ENCODE assay signal across 8 cellular contexts in the genomic region with DNA sequence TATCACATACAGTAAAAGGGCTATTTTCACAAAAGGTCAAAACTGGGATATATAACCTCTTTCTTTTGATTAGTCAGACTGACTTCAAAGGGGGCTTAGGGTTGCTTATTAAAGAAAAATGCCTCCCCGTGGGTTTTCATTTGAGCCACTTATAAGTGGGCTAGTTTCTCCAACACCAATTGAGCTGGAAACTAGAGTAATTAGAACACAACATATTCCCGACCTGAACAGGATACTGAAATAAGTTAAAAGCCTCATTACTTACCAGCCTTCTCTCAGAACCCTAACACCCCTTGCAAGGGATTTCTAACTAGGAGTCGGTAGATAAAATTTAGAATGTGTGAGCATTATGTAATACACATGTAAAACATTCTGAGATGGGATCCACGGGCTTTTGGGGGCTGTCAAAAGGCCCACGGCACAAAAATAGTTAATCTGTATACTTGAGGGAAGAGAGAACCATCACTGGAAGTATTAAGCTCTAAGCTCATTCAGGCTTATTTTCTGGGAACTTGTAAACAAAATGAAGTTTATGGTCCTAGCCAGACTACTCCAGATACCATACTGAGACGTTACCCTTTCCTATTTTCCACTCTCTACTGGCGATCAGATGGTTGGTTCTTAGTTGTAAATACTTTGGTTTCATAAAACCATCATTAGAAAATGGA. TPM values are rescaled to one million over a fixed set of nuclear protein-coding genes. Genes with fewer than 3 reads are reported as not detected.
DNase-seq lines count a peak whose midpoint lies in the region; ATAC-seq and TF ChIP-seq lines count a peak whose summit lies in the region.

No MANE protein-coding gene starts in this region.

- CTCF ChIA-PET in activated CD8-positive, alpha-beta T cell treated with anti-CD3 and anti-CD28 coated beads for 36 hours (lab: Charles Lee) = interaction anchor here (0.9 to 16.8 kb wide), 9 partner anchors 11 to 547 kb away, joined by 3 to 210 read pairs (median 3); partner anchors contain the start of genes KMT2E and RINT1

- peak overlapping the region; percentile 100 for H3K27ac Mint-ChIP-seq in T-helper 2 cell treated with Interferon-gamma antibody and Interleukin-4, amounts not matched to agents 5 μg/mL and 100 μg/mL, for 36 hours
- peak overlapping the region; percentile 100 for H3K27ac Mint-ChIP-seq in activated CD8-positive, alpha-beta T cell treated with anti-CD3 and anti-CD28 coated beads for 36 hours

- TF ChIP-seq CTCF in activated CD8-positive, alpha-beta T cell treated with anti-CD3 and anti-CD28 coated beads for 36 hours (IDR thresholded peaks at IDR 0.05) = no peak

- intact Hi-C loops in activated CD8-positive, alpha-beta T cell treated with anti-CD3 and anti-CD28 coated beads for 36 hours (cut with micrococcal nuclease) = loop anchor here (5.0 to 10.0 kb wide), 3 partner anchors 37 to 350 kb away; no protein-coding TSS in a partner anchor

- no peaks in the 10 kb centered on the region for H3K27me3 Mint-ChIP-seq in T-helper 2 cell treated with Interferon-gamma antibody and Interleukin-4, amounts not matched to agents 5 μg/mL and 100 μg/mL, for 36 hours (ENCODE audit: low read depth)
- no peaks in the 10 kb centered on the region for H3K27me3 Mint-ChIP-seq in activated CD8-positive, alpha-beta T cell treated with anti-CD3 and anti-CD28 coated beads for 36 hours

- no peaks in the 10 kb centered on the region for H3K27me3 ChIP-seq in iPS-20b (ENCODE audit: insufficient read depth, low read length)

- peak overlapping the region; percentile 94; the same call in 1 of the 2 replicates for H3K9ac ChIP-seq in iPS-20b (ENCODE audit: low read depth, low read length)

- peak overlapping the region; percentile 77 for H3K4me3 ChIP-seq in iPS-20b (ENCODE audit: low read length)

- no peak for DNase-seq in T-helper 2 cell treated with Interferon-gamma antibody and Interleukin-4, amounts not matched to agents 5 μg/mL and 100 μg/mL, for 36 hours (ENCODE audit: low spot score)
- DNase-seq in T-helper 2 cell = no peak
- no peak for DNase-seq in activated CD8-positive, alpha-beta T cell treated with anti-CD3 and anti-CD28 coated beads for 36 hours
- DNase-seq in UCSD-AML1 (lab: John Stamatoyannopoulos, UW; ENCODE audit: unreplicated experiment) = no peak
- DNase-seq in GM19238 (ENCODE audit: insufficient read length, low spot score) = no peak
- DNase-seq in NCI-H1092 treated with DMSO at 0.1 percent for 48 hours (lab: John Stamatoyannopoulos, UW) = no peak

- peaks cover 54% of the 10 kb centered on the region for H3K4me1 Mint-ChIP-seq in T-helper 2 cell treated with Interferon-gamma antibody and Interleukin-4, amounts not matched to agents 5 μg/mL and 100 μg/mL, for 36 hours (ENCODE audit: low read depth)
- H3K4me1 Mint-ChIP-seq in activated CD8-positive, alpha-beta T cell treated with anti-CD3 and anti-CD28 coated beads for 36 hours (ENCODE audit: low read depth) = peaks cover 62% of the 10 kb centered on the region

- no peaks in the 10 kb centered on the region for H3K9me3 ChIP-seq in iPS-20b (ENCODE audit: insufficient read depth, low read depth, low read length)

- ATAC-seq in activated CD8-positive, alpha-beta T cell treated with anti-CD3 and anti-CD28 coated beads for 36 hours = no peak

- peak overlapping the region; percentile 84 for H3K27ac ChIP-seq in iPS-20b (ENCODE audit: low read length)
- H3K27ac ChIP-seq in temporal lobe (ENCODE audit: low read depth, low read length) = peak overlapping the region; percentile 97

- peaks cover 5% of the 10 kb centered on the region; the same call in 1 of the 2 replicates for H3K36me3 ChIP-seq in iPS-20b (ENCODE audit: insufficient read depth, low read depth, low read length)

- H3K4me1 ChIP-seq in iPS-20b (ENCODE audit: insufficient read depth, low read length) = peaks cover 20% of the 10 kb centered on the region

- H3K9me3 Mint-ChIP-seq in T-helper 2 cell treated with Interferon-gamma antibody and Interleukin-4, amounts not matched to agents 5 μg/mL and 100 μg/mL, for 36 hours = no peaks in the 10 kb centered on the region
- no peaks in the 10 kb centered on the region for H3K9me3 Mint-ChIP-seq in activated CD8-positive, alpha-beta T cell treated with anti-CD3 and anti-CD28 coated beads for 36 hours

- peak overlapping the region; percentile 100 for H3K4me3 Mint-ChIP-seq in T-helper 2 cell treated with Interferon-gamma antibody and Interleukin-4, amounts not matched to agents 5 μg/mL and 100 μg/mL, for 36 hours
- peak overlapping the region; percentile 86 for H3K4me3 Mint-ChIP-seq in activated CD8-positive, alpha-beta T cell treated with anti-CD3 and anti-CD28 coated beads for 36 hours

- POLR2A ChIA-PET in activated CD8-positive, alpha-beta T cell treated with anti-CD3 and anti-CD28 coated beads for 36 hours (lab: Charles Lee) = interaction anchor here (0.9 to 12.5 kb wide), 9 partner anchors 9 to 42 kb away, joined by 3 to 186 read pairs (median 8); partner anchors contain the start of gene KMT2E

- H3K36me3 Mint-ChIP-seq in T-helper 2 cell treated with Interferon-gamma antibody and Interleukin-4, amounts not matched to agents 5 μg/mL and 100 μg/mL, for 36 hours (ENCODE audit: low read depth) = peaks cover 15% of the 10 kb centered on the region
- peaks cover 23% of the 10 kb centered on the region for H3K36me3 Mint-ChIP-seq in activated CD8-positive, alpha-beta T cell treated with anti-CD3 and anti-CD28 coated beads for 36 hours (ENCODE audit: low read depth)

RNA-seq across cellular contexts. Expression of gene KMT2E, which starts 29.3 kb away (rescaled TPM):
- total RNA-seq in activated CD8-positive, alpha-beta T cell treated with anti-CD3 and anti-CD28 coated beads for 36 hours = 10 to 100 TPM; 94.7 to 98.4 TPM
- total RNA-seq in temporal lobe = 217 TPM
